1 cellular context compared by ENCODE assay signal in the genomic region with DNA sequence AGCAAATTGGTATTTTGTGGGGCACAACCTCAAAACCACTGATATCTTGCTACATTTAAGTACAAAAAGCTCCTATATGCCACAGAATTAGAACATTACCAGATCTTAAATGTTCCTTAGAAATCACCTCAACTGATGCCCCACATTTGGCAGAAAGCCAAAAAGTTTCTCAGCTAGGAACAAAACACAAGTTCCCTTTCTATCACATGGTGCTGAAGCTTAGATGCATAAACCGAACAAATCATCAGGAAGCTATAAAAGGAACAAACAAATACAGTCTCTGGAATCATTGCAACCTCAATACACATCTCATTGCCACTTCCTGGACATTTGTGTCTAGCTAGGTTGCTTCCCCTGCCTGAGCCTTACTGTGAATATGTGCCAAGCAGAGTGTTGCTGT.
TF ChIP-seq lines count a peak whose summit lies in the region.

No MANE protein-coding gene starts in this region.

TF ChIP-seq in WTC11, 78 proteins besides CTCF, POLR2A, EP300 and RAD21 (continued from another document):
- no peak for TF ChIP-seq KAT7 (CRISPR knock-in tag; IDR thresholded peaks at IDR 0.05; ENCODE audit: borderline replicate concordance)
- TF ChIP-seq JAZF1 (CRISPR knock-in tag; IDR thresholded peaks at IDR 0.05), result no peak
